Comparison of ENCODE assay signal across 10 cellular contexts in genomic region chr7:45112648-45113047, GRCh38. TPM values are rescaled to one million over a fixed set of nuclear protein-coding genes. Genes with fewer than 3 reads are reported as not detected.
A peak's percentile ranks its signal among the peaks of the same experiment; 100 is the strongest.
DNase-seq lines count a peak whose midpoint lies in the region; ATAC-seq and TF ChIP-seq lines count a peak whose summit lies in the region.
"Had no signal": no experiment of that assay in that cellular context is flagged by ENCODE, and none has a peak within 500 bp of the region (broad histone marks: within the 10 kb centered on the region; RNA-seq: fewer than 3 reads in every experiment).

No MANE protein-coding gene starts in this region.

- no peak for TF ChIP-seq CTCF in osteoblast (IDR thresholded peaks at IDR 0.05; ENCODE audit: extremely low read depth, low read depth, low read length)

- no peak overlapping the region for H2AFZ ChIP-seq in osteoblast (ENCODE audit: low read length)

- peaks cover 38% of the 10 kb centered on the region for H3K79me2 ChIP-seq in osteoblast (ENCODE audit: insufficient read depth, low read length)

- H3K36me3 ChIP-seq in NT2/D1 (ENCODE audit: insufficient read depth, insufficient read length, low read length) (peaks cover 26% of the 10 kb centered on the region), endocrine pancreas (ENCODE audit: control insufficient read depth, insufficient read depth, low read length) (no peaks in the 10 kb centered on the region), osteoblast (ENCODE audit: insufficient read depth, low read length) (peaks cover 18% of the 10 kb centered on the region)

- H3K27me3 ChIP-seq in NT2/D1 (ENCODE audit: insufficient read depth, insufficient read length) (no peaks in the 10 kb centered on the region), endocrine pancreas (ENCODE audit: control insufficient read depth, insufficient read depth, low read length) (no peaks in the 10 kb centered on the region), osteoblast (ENCODE audit: insufficient read depth, low read length) (peaks cover 14% of the 10 kb centered on the region)
- H3K27me3 ChIP-seq: right atrium auricular region had no signal

- peaks cover 19% of the 10 kb centered on the region for H4K20me1 ChIP-seq in osteoblast (ENCODE audit: insufficient read depth, low read length)

- H3K9me3 ChIP-seq in NT2/D1 (ENCODE audit: insufficient read depth, low read length) (no peaks in the 10 kb centered on the region), endocrine pancreas (ENCODE audit: control insufficient read depth, low read length) (no peaks in the 10 kb centered on the region), osteoblast (ENCODE audit: low read depth, low read length) (no peaks in the 10 kb centered on the region)
- H3K9me3 ChIP-seq: right atrium auricular region had no signal

- H3K4me1 ChIP-seq in NT2/D1 (ENCODE audit: insufficient read depth, insufficient read length) (peaks cover 3% of the 10 kb centered on the region), endocrine pancreas (ENCODE audit: control insufficient read depth, insufficient read depth, low read length) (no peaks in the 10 kb centered on the region), osteoblast (ENCODE audit: insufficient read depth, low read length) (peaks cover 18% of the 10 kb centered on the region)

- DNase-seq in ELR (ENCODE audit: low read depth) (peak; percentile 20), NT2/D1 (ENCODE audit: low read depth, low spot score) (no peak), osteoblast (ENCODE audit: insufficient read length, low spot score, missing footprints) (no peak), NCI-H1694 treated with DMSO at 0.1 percent for 48 hours (lab: John Stamatoyannopoulos, UW) (no peak), NCI-H1092 (lab: John Stamatoyannopoulos, UW) (no peak)
- DNase-seq: NCI-H69 had no signal

- ATAC-seq in HG03025 (IDR thresholded peaks at IDR 0.05; ENCODE audit: low FRiP score, unreplicated experiment), result no peak
- ATAC-seq in GM21825 (IDR thresholded peaks at IDR 0.05; ENCODE audit: unreplicated experiment), result no peak

- peak overlapping the region; percentile 87 for H3K4me2 ChIP-seq in osteoblast (ENCODE audit: insufficient read depth, low read length)

- H3K9ac ChIP-seq in NT2/D1 (ENCODE audit: insufficient read length, low read depth) (peak overlapping the region; percentile 100), endocrine pancreas (ENCODE audit: control insufficient read depth, insufficient read depth, low read length) (no peak overlapping the region)

- no peak overlapping the region for H3K27ac ChIP-seq in osteoblast (ENCODE audit: low read depth, low read length)

- peak overlapping the region; percentile 100 for H3K4me3 ChIP-seq in NT2/D1 (ENCODE audit: insufficient read length, low read depth)
- H3K4me3 ChIP-seq in endocrine pancreas (ENCODE audit: control insufficient read depth, insufficient read depth, low read length), result peak overlapping the region; percentile 71
- no peak overlapping the region for H3K4me3 ChIP-seq in osteoblast (ENCODE audit: insufficient read depth, low read length)

RNA-seq across cellular contexts. Expression of gene TBRG4, which starts 1.2 kb away (rescaled TPM):
- total RNA-seq in osteoblast, result 41.5 and 43.1 TPM in 2 replicates

RNA-seq across cellular contexts. Expression of gene NACAD, which starts 23.9 kb away (rescaled TPM):
- total RNA-seq in osteoblast, result 0.59 and 0.72 TPM in 2 replicates

RNA-seq across cellular contexts. Expression of gene RAMP3, which starts 44.9 kb away (rescaled TPM):
- total RNA-seq in osteoblast, result not detected in 2 replicates
